In genomic region chr9:111013707-111014106, GRCh38 we compare ENCODE assay signal across 31 cellular contexts. TPM values are rescaled to one million over a fixed set of nuclear protein-coding genes. Genes with fewer than 3 reads are reported as not detected.
"Had no signal": no experiment of that assay in that cellular context is flagged by ENCODE, and none has a peak within 500 bp of the region (broad histone marks: within the 10 kb centered on the region; RNA-seq: fewer than 3 reads in every experiment).

No MANE protein-coding gene starts in this region.

- H3K27me3 ChIP-seq: adrenal gland, ascending aorta, breast epithelium, cardiac muscle cell, esophagus squamous epithelium, heart left ventricle had no signal

- ATAC-seq: activated CD4-positive, CD25-positive, alpha-beta regulatory T cell treated with anti-CD3 and anti-CD28 coated beads, Interleukin-2, amount 50 U/mL, for 24 hours; activated CD8-positive, alpha-beta T cell treated with anti-CD3 and anti-CD28 coated beads for 36 hours; activated naive CD8-positive, alpha-beta T cell treated with anti-CD3 and anti-CD28 coated beads, Interleukin-2, amount 50 U/mL, for 24 hours; activated T-cell treated with anti-CD3 and anti-CD28 coated beads, Interleukin-2, amount 50 U/mL, for 4 hours; activated T-helper 17 cell treated with anti-CD3 and anti-CD28 coated beads, Interleukin-2, amount 50 U/mL, for 72 hours; heart left ventricle; T-helper 17 cell had no signal

- DNase-seq: activated B cell treated with CpG ODN at 0.5 μM for 24 hours; activated CD4-positive, alpha-beta T cell treated with anti-CD3 and anti-CD28 coated beads for 48 hours; activated CD4-positive, alpha-beta T cell treated with anti-CD3 and anti-CD28 coated beads, Interleukin-2, amount 50 U/mL, for 1 hour; activated CD4-positive, alpha-beta T cell treated with anti-CD3 and anti-CD28 coated beads, Interleukin-2, amount 50 U/mL, for 48 hours; activated CD8-positive, alpha-beta memory T cell treated with anti-CD3 and anti-CD28 coated beads for 24 hours; activated CD8-positive, alpha-beta T cell treated with anti-CD3 and anti-CD28 coated beads for 36 hours; activated effector memory CD4-positive, alpha-beta T cell treated with Interleukin-2 at 50 U/mL for 16 hours; activated naive CD4-positive, alpha-beta T cell treated with anti-CD3 and anti-CD28 coated beads for 36 hours; activated naive CD8-positive, alpha-beta T cell treated with anti-CD3 and anti-CD28 coated beads for 36 hours; activated naive CD8-positive, alpha-beta T cell treated with anti-CD3 and anti-CD28 coated beads, Interleukin-2, amount 50 U/mL, for 24 hours; activated T-cell treated with anti-CD3 and anti-CD28 coated beads, Interleukin-2, amount 50 U/mL, for 4 hours; adrenal gland; amygdala; effector CD8-positive, alpha-beta T cell; esophagus squamous epithelium; foreskin fibroblast; glutamatergic neuron; heart left ventricle; T-helper 1 cell; T-helper 17 cell; T1000; WERI-Rb-1 had no signal

- H3K4me3 ChIP-seq: adrenal gland, ascending aorta, breast epithelium, cardiac muscle cell, coronary artery, esophagus squamous epithelium, heart left ventricle had no signal

- H3K27ac ChIP-seq: adrenal gland, ascending aorta, breast epithelium, cardiac muscle cell, coronary artery, epithelial cell of prostate, esophagus squamous epithelium, heart left ventricle, WERI-Rb-1 had no signal

- H3K4me1 ChIP-seq: breast epithelium had no signal

- H3K36me3 ChIP-seq: adrenal gland, ascending aorta, breast epithelium, cardiac muscle cell, esophagus squamous epithelium, heart left ventricle, WERI-Rb-1 had no signal

- FAIRE-seq: endothelial cell of umbilical vein, frontal cortex had no signal

- H3K9me3 ChIP-seq: adrenal gland, ascending aorta, breast epithelium, esophagus squamous epithelium, heart left ventricle had no signal

RNA-seq across cellular contexts. Expression of gene LPAR1, which starts 24.6 kb away (rescaled TPM):
- total RNA-seq: activated B cell treated with CpG ODN at 0.5 μM for 24 hours; activated CD8-positive, alpha-beta T cell treated with anti-CD3 and anti-CD28 coated beads for 36 hours; activated naive CD4-positive, alpha-beta T cell treated with anti-CD3 and anti-CD28 coated beads for 36 hours; activated naive CD8-positive, alpha-beta T cell treated with anti-CD3 and anti-CD28 coated beads for 36 hours; activated T-helper 17 cell treated with anti-CD3 and anti-CD28 coated beads, Interleukin-2, amount 50 U/mL, for 72 hours; T-helper 17 cell had no signal
